1 cellular context compared by ENCODE assay signal in the genomic region with DNA sequence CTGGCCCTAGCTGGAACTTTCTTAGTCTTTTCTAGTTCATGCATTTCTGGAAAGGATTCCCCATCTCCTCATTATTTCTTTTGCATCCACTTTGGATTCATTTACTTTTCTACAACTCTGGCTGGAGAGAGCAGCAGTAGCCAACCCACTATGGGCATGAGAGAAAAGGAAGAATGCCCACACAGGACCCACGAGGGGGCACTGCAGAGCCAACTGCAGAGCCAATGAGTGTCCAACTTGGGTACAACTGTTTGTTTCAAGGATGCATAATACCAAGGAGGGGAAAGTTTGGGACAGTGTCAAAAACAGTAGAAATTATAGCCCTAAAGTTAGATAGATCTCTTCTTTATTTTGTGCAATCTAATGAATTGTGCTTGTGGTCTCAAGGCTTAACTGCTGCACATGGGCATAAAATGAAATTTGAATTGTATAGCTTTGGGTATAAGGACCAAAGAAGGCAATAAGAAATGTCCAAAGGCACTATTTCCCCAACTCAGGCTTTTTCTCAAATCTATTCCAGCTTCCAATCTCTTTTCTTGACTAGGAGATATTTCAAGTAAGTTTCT.
TF ChIP-seq lines count a peak whose summit lies in the region.

No MANE protein-coding gene starts in this region.

TF ChIP-seq in H1, 55 proteins besides CTCF, POLR2A, EP300 and RAD21 (continued from another document):
- TF ChIP-seq, protein P1, sequence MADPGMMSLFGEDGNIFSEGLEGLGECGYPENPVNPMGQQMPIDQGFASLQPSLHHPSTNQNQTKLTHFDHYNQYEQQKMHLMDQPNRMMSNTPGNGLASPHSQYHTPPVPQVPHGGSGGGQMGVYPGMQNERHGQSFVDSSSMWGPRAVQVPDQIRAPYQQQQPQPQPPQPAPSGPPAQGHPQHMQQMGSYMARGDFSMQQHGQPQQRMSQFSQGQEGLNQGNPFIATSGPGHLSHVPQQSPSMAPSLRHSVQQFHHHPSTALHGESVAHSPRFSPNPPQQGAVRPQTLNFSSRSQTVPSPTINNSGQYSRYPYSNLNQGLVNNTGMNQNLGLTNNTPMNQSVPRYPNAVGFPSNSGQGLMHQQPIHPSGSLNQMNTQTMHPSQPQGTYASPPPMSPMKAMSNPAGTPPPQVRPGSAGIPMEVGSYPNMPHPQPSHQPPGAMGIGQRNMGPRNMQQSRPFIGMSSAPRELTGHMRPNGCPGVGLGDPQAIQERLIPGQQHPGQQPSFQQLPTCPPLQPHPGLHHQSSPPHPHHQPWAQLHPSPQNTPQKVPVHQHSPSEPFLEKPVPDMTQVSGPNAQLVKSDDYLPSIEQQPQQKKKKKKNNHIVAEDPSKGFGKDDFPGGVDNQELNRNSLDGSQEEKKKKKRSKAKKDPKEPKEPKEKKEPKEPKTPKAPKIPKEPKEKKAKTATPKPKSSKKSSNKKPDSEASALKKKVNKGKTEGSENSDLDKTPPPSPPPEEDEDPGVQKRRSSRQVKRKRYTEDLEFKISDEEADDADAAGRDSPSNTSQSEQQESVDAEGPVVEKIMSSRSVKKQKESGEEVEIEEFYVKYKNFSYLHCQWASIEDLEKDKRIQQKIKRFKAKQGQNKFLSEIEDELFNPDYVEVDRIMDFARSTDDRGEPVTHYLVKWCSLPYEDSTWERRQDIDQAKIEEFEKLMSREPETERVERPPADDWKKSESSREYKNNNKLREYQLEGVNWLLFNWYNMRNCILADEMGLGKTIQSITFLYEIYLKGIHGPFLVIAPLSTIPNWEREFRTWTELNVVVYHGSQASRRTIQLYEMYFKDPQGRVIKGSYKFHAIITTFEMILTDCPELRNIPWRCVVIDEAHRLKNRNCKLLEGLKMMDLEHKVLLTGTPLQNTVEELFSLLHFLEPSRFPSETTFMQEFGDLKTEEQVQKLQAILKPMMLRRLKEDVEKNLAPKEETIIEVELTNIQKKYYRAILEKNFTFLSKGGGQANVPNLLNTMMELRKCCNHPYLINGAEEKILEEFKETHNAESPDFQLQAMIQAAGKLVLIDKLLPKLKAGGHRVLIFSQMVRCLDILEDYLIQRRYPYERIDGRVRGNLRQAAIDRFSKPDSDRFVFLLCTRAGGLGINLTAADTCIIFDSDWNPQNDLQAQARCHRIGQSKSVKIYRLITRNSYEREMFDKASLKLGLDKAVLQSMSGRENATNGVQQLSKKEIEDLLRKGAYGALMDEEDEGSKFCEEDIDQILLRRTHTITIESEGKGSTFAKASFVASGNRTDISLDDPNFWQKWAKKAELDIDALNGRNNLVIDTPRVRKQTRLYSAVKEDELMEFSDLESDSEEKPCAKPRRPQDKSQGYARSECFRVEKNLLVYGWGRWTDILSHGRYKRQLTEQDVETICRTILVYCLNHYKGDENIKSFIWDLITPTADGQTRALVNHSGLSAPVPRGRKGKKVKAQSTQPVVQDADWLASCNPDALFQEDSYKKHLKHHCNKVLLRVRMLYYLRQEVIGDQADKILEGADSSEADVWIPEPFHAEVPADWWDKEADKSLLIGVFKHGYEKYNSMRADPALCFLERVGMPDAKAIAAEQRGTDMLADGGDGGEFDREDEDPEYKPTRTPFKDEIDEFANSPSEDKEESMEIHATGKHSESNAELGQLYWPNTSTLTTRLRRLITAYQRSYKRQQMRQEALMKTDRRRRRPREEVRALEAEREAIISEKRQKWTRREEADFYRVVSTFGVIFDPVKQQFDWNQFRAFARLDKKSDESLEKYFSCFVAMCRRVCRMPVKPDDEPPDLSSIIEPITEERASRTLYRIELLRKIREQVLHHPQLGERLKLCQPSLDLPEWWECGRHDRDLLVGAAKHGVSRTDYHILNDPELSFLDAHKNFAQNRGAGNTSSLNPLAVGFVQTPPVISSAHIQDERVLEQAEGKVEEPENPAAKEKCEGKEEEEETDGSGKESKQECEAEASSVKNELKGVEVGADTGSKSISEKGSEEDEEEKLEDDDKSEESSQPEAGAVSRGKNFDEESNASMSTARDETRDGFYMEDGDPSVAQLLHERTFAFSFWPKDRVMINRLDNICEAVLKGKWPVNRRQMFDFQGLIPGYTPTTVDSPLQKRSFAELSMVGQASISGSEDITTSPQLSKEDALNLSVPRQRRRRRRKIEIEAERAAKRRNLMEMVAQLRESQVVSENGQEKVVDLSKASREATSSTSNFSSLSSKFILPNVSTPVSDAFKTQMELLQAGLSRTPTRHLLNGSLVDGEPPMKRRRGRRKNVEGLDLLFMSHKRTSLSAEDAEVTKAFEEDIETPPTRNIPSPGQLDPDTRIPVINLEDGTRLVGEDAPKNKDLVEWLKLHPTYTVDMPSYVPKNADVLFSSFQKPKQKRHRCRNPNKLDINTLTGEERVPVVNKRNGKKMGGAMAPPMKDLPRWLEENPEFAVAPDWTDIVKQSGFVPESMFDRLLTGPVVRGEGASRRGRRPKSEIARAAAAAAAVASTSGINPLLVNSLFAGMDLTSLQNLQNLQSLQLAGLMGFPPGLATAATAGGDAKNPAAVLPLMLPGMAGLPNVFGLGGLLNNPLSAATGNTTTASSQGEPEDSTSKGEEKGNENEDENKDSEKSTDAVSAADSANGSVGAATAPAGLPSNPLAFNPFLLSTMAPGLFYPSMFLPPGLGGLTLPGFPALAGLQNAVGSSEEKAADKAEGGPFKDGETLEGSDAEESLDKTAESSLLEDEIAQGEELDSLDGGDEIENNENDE (IDR thresholded peaks at IDR 0.05; ENCODE audit: insufficient replicate concordance, low read length) = no peak
- no peak for TF ChIP-seq RBBP5 (IDR thresholded peaks at IDR 0.05; ENCODE audit: borderline replicate concordance, low read depth, low read length)
- no peak for TF ChIP-seq NANOG (IDR thresholded peaks at IDR 0.05; ENCODE audit: insufficient read depth, low read depth, low read length, poor library complexity, severe bottlenecking)
- TF ChIP-seq SIN3A (conservative IDR thresholded peaks at IDR 0.05 in 1 of 2, IDR thresholded peaks at IDR 0.05 in 1 of 2; ENCODE audit: low read depth in 1 of 2, low read length in 2 of 2) = no peak
- TF ChIP-seq RXRA (IDR thresholded peaks at IDR 0.05; ENCODE audit: insufficient read depth, low read depth, low read length) = no peak
TF ChIP-seq in H1: peak in this region for 0.
